31 cellular contexts compared by ENCODE assay signal in the genomic region with DNA sequence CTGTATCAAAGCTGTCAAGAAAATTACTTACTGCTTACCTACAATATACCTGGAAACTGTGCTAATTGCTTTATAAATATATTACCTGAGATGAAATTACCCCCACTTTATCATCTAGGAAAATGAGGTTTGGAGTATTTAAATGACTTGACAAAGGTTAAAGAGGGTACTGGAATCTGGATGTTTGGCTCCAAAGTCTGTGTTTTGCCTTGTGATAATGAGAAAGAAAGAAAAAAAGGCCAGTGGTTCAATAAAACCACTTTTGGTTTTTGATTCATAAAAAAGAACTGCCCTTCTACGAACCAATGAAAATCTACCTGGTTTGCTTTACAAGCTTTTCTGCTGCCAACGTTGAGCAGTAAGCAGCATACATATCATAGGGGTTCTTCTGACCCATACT.
"Had no signal": no experiment of that assay in that cellular context is flagged by ENCODE, and none has a peak within 500 bp of the region (broad histone marks: within the 10 kb centered on the region; RNA-seq: fewer than 3 reads in every experiment).

No MANE protein-coding gene starts in this region.

- DNase-seq: activated CD4-positive, alpha-beta T cell treated with anti-CD3 and anti-CD28 coated beads, Interleukin-2, amount 10 ng/mL, durations not matched to agents 24 days and 14 days; activated CD4-positive, alpha-beta T cell treated with anti-CD3 and anti-CD28 coated beads, Interleukin-2, amount 50 U/mL, for 4 hours; activated CD8-positive, alpha-beta T cell treated with anti-CD3 and anti-CD28 coated beads for 36 hours; activated effector memory CD4-positive, alpha-beta T cell treated with anti-CD3 and anti-CD28 coated beads, Interleukin-2, amount 50 U/mL, for 16 hours; activated naive CD4-positive, alpha-beta T cell; activated naive CD4-positive, alpha-beta T cell treated with anti-CD3 and anti-CD28 coated beads, Interleukin-2, amount 50 U/mL, for 16 hours; activated naive CD8-positive, alpha-beta T cell treated with anti-CD3 and anti-CD28 coated beads for 36 hours; activated T-cell treated with anti-CD3 and anti-CD28 coated beads, Interleukin-2, amount 50 U/mL, for 1 hour; activated T-cell treated with anti-CD3 and anti-CD28 coated beads, Interleukin-2, amount 50 U/mL, for 72 hours; amniotic stem cell; aorta; brain microvascular endothelial cell; Kasumi-1; KG1; MG63; NCI-H1048; NCI-H1105 treated with DMSO at 0.1 percent for 48 hours; NCI-H1436; NCI-H187; NCI-H2029 treated with DMSO at 0.1 percent for 48 hours; NCI-H2107; NCI-H2171; NCI-H510A; NCI-H526; NCI-H774; SHP77; SJCRH30; T1000 had no signal

- H3K27ac ChIP-seq: brain microvascular endothelial cell, SJCRH30, SK-N-MC had no signal

- ATAC-seq: activated CD8-positive, alpha-beta T cell treated with anti-CD3 and anti-CD28 coated beads for 36 hours; activated T-cell treated with anti-CD3 and anti-CD28 coated beads, Interleukin-2, amount 50 U/mL, for 72 hours; activated T-helper 17 cell treated with anti-CD3 and anti-CD28 coated beads, Interleukin-2, amount 50 U/mL, for 72 hours; Panc1 had no signal

- H3K4me3 ChIP-seq: MG63, SJCRH30, SK-N-MC had no signal

- H3K4me1 ChIP-seq: SJCRH30 had no signal

- H3K27me3 ChIP-seq: brain microvascular endothelial cell, MG63, SJCRH30 had no signal

- H3K36me3 ChIP-seq: brain microvascular endothelial cell, MG63, SJCRH30 had no signal

- H3K9me3 ChIP-seq: MG63, SJCRH30 had no signal
